ENCODE assay signal across 8 cellular contexts in genomic region chr11:62706841-62707240, GRCh38. TPM values are rescaled to one million over a fixed set of nuclear protein-coding genes. Genes with fewer than 3 reads are reported as not detected.
A peak's percentile ranks its signal among the peaks of the same experiment; 100 is the strongest.
DNase-seq lines count a peak whose midpoint lies in the region; ATAC-seq, FAIRE-seq and TF ChIP-seq lines count a peak whose summit lies in the region.

No MANE protein-coding gene starts in this region.

- DNase-seq in activated CD4-positive, alpha-beta T cell treated with anti-CD3 and anti-CD28 coated beads for 36 hours, result no peak
- no peak for DNase-seq in activated CD4-positive, alpha-beta T cell treated with anti-CD3 and anti-CD28 coated beads, Interleukin-2, amount 50 U/mL, for 1 hour
- DNase-seq in astrocyte (ENCODE audit: low read depth) (no peak), right lobe of liver (no peak), suprapubic skin (ENCODE audit: low spot score in 2 of 2) (no peak), AG20443 (ENCODE audit: low spot score) (no peak), GM13976 (ENCODE audit: low spot score) (no peak)

- FAIRE-seq in astrocyte (lab: Jason Lieb, UNC), result no peak

- no peaks in the 10 kb centered on the region for H3K9me3 Mint-ChIP-seq in activated CD4-positive, alpha-beta T cell treated with anti-CD3 and anti-CD28 coated beads for 36 hours (ENCODE audit: low read depth)
- no peaks in the 10 kb centered on the region for H3K9me3 Mint-ChIP-seq in astrocyte (ENCODE audit: unreplicated experiment)

- POLR2A ChIA-PET in activated CD4-positive, alpha-beta T cell treated with anti-CD3 and anti-CD28 coated beads for 36 hours (lab: Charles Lee), result interaction anchor here (0.6 to 3.2 kb wide), 9 partner anchors 27 to 149 kb away, joined by 4 to 16 read pairs (median 5); partner anchors contain the start of genes B3GAT3, C11orf98, CSKMT and LBHD1

- no peak for TF ChIP-seq EP300 in suprapubic skin (IDR thresholded peaks at IDR 0.05)

- TF ChIP-seq POLR2A in right lobe of liver (IDR thresholded peaks at IDR 0.05) (no peak), suprapubic skin (IDR thresholded peaks at IDR 0.05) (no peak)

- no peak overlapping the region for H3K27ac Mint-ChIP-seq in activated CD4-positive, alpha-beta T cell treated with anti-CD3 and anti-CD28 coated beads for 36 hours
- peak overlapping the region; percentile 93 for H3K27ac Mint-ChIP-seq in astrocyte (ENCODE audit: unreplicated experiment)

- H3K4me2 ChIP-seq in astrocyte (ENCODE audit: low read length), result peak overlapping the region; percentile 94

- in situ Hi-C loops in GM13976 (cut with MboI; ENCODE audit: low sequenced_read_pairs, unreplicated experiment), result no loop called here

- H3K36me3 ChIP-seq in astrocyte (ENCODE audit: insufficient read depth, low read length) (peaks cover 17% of the 10 kb centered on the region), right lobe of liver (peaks cover 0 to 17% (median 3%) of the 10 kb centered on the region in 4 donors), suprapubic skin (peaks cover 14% of the 10 kb centered on the region)

- H3K36me3 Mint-ChIP-seq in activated CD4-positive, alpha-beta T cell treated with anti-CD3 and anti-CD28 coated beads for 36 hours (ENCODE audit: low read depth), result peaks cover 40% of the 10 kb centered on the region
- peaks cover 15% of the 10 kb centered on the region for H3K36me3 Mint-ChIP-seq in astrocyte (ENCODE audit: low read depth, unreplicated experiment)

- H4K20me1 ChIP-seq in astrocyte (ENCODE audit: insufficient read depth, low read length), result no peaks in the 10 kb centered on the region

- H3K9me3 ChIP-seq in astrocyte (ENCODE audit: insufficient read depth, low read depth, low read length) (no peaks in the 10 kb centered on the region), right lobe of liver (no peaks in the 10 kb centered on the region), suprapubic skin (no peaks in the 10 kb centered on the region)

- TF ChIP-seq CTCF in astrocyte (IDR thresholded peaks at IDR 0.05; ENCODE audit: insufficient read depth, low read depth, low read length) (no peak), right lobe of liver (IDR thresholded peaks at IDR 0.05) (no peak), suprapubic skin (IDR thresholded peaks at IDR 0.05) (no peak), GM13976 (IDR thresholded peaks at IDR 0.05; ENCODE audit: borderline replicate concordance, control extremely low read depth, extremely low read depth, insufficient read depth, missing control alignments) (no peak)

- intact Hi-C loops in activated CD4-positive, alpha-beta T cell treated with anti-CD3 and anti-CD28 coated beads for 36 hours (cut with DNase I, micrococcal nuclease), result loop anchor here (1.0 to 5.0 kb wide), 9 partner anchors 28 to 125 kb away; partner anchors contain the start of genes C11orf98 (in 1 of the 2), CSKMT (in 1 of the 2), EML3 (in 1 of the 2) and LBHD1 (in 1 of the 2)
- intact Hi-C loops in right lobe of liver (cut with DNase I), result no loop called here

- ATAC-seq in activated CD4-positive, alpha-beta T cell treated with anti-CD3 and anti-CD28 coated beads for 36 hours, result no peak
- ATAC-seq in right lobe of liver, result no peak
- ATAC-seq in GM18858 (IDR thresholded peaks at IDR 0.05; ENCODE audit: unreplicated experiment), result no peak

- CTCF ChIA-PET in activated CD4-positive, alpha-beta T cell treated with anti-CD3 and anti-CD28 coated beads for 36 hours (lab: Charles Lee), result interaction anchor here (0.6 to 2.5 kb wide), 8 partner anchors 12 to 134 kb away, joined by 3 to 8 read pairs (median 4); partner anchors contain the start of genes C11orf98, CSKMT and HNRNPUL2

- H3K27me3 ChIP-seq in astrocyte (ENCODE audit: insufficient read depth, low read length), result no peaks in the 10 kb centered on the region
- no peaks in the 10 kb centered on the region for H3K27me3 ChIP-seq in right lobe of liver
- no peaks in the 10 kb centered on the region for H3K27me3 ChIP-seq in suprapubic skin

- peaks cover 5% of the 10 kb centered on the region for H3K79me2 ChIP-seq in astrocyte (ENCODE audit: insufficient read depth, low read length)

- H3K4me3 ChIP-seq in astrocyte (ENCODE audit: insufficient read depth, low read depth, low read length), result peak overlapping the region; percentile 59
- H3K4me3 ChIP-seq in right lobe of liver, result peak overlapping the region in 2 of 3 donors; percentile 59 to 70
- H3K4me3 ChIP-seq in suprapubic skin, result peak overlapping the region; percentile 63

- peak overlapping the region; percentile 82 for H3K4me3 Mint-ChIP-seq in activated CD4-positive, alpha-beta T cell treated with anti-CD3 and anti-CD28 coated beads for 36 hours
- peak overlapping the region; percentile 85 for H3K4me3 Mint-ChIP-seq in astrocyte (ENCODE audit: unreplicated experiment)

- no peaks in the 10 kb centered on the region for H3K27me3 Mint-ChIP-seq in activated CD4-positive, alpha-beta T cell treated with anti-CD3 and anti-CD28 coated beads for 36 hours
- H3K27me3 Mint-ChIP-seq in astrocyte (ENCODE audit: low read depth, unreplicated experiment), result no peaks in the 10 kb centered on the region

- H3K4me1 Mint-ChIP-seq in activated CD4-positive, alpha-beta T cell treated with anti-CD3 and anti-CD28 coated beads for 36 hours, result peaks cover 46% of the 10 kb centered on the region
- peaks cover 28% of the 10 kb centered on the region for H3K4me1 Mint-ChIP-seq in astrocyte (ENCODE audit: low read depth, unreplicated experiment)

- H3K9ac ChIP-seq in astrocyte (ENCODE audit: low read length), result peak overlapping the region; percentile 65

- WGBS in right lobe of liver (ENCODE audit: insufficient coverage, low coverage, low lambda C conversion rate, missing lambda C conversion rate), result 67% methylated on average over 5 of the region's 8 CpGs
- 80% methylated on average over 8 of the region's 8 CpGs for WGBS in suprapubic skin

- H3K4me1 ChIP-seq in astrocyte (ENCODE audit: insufficient read depth, low read length) (peaks cover 34% of the 10 kb centered on the region), right lobe of liver (peaks cover 0 to 35% (median 16%) of the 10 kb centered on the region in 4 donors), suprapubic skin (peaks cover 44% of the 10 kb centered on the region)

- peak overlapping the region; percentile 48 for H3K27ac ChIP-seq in astrocyte (ENCODE audit: low read depth, low read length)
- H3K27ac ChIP-seq in right lobe of liver, result peak overlapping the region in 2 of 3 donors; percentile 63 to 68
- H3K27ac ChIP-seq in suprapubic skin, result peak overlapping the region; percentile 71

- H2AFZ ChIP-seq in astrocyte (ENCODE audit: low read depth, low read length), result no peak overlapping the region

RNA-seq across cellular contexts. Expression of gene BSCL2, which starts 0.4 kb away (rescaled TPM):
- total RNA-seq in activated CD4-positive, alpha-beta T cell treated with anti-CD3 and anti-CD28 coated beads for 36 hours, result 10 to 100 TPM; 16.7 to 28.0 TPM
- total RNA-seq in astrocyte, result 51.1 and 55.0 TPM in 2 replicates
- total RNA-seq in right lobe of liver, result 10 to 100 TPM; 18.8 to 41.4 (median 34.3) TPM
- 10 to 100 TPM; 28.9 to 76.3 (median 59.3) TPM for total RNA-seq in suprapubic skin

RNA-seq across cellular contexts. Expression of gene GNG3, which starts 0.6 kb away (rescaled TPM):
- total RNA-seq in activated CD4-positive, alpha-beta T cell treated with anti-CD3 and anti-CD28 coated beads for 36 hours, result not detected
- total RNA-seq in astrocyte (0.46 TPM in 1 of 2 replicates, not detected in the other), right lobe of liver (not detected), suprapubic skin (under 1 TPM in 1 of 4 donors, not detected in 3; 0.68 TPM)

RNA-seq across cellular contexts. Expression of gene LRRN4CL, which starts 17.5 kb away (rescaled TPM):
- under 1 TPM in 1 of 2 experiments, not detected in 1; 0.16 TPM for total RNA-seq in activated CD4-positive, alpha-beta T cell treated with anti-CD3 and anti-CD28 coated beads for 36 hours
- total RNA-seq in astrocyte (0.17 and 0.43 TPM in 2 replicates), right lobe of liver (under 1 TPM in 1 of 6 experiments, not detected in 5; 0.12 TPM), suprapubic skin (1 to 10 TPM; 3.3 to 7.6 (median 5.9) TPM)

RNA-seq across cellular contexts. Expression of gene HNRNPUL2, which starts 20.4 kb away (rescaled TPM):
- total RNA-seq in activated CD4-positive, alpha-beta T cell treated with anti-CD3 and anti-CD28 coated beads for 36 hours, result 10 to 100 TPM; 48.7 to 59.6 TPM
- total RNA-seq in astrocyte (39.9 and 40.0 TPM in 2 replicates), right lobe of liver (10 to 100 TPM in 4 of 6 experiments, 1 to 10 TPM in 2; 7.9 to 17.1 (median 13.3) TPM), suprapubic skin (10 to 100 TPM; 21.1 to 51.5 (median 33.6) TPM)

RNA-seq across cellular contexts. Expression of gene TTC9C, which starts 21.4 kb away (rescaled TPM):
- total RNA-seq in activated CD4-positive, alpha-beta T cell treated with anti-CD3 and anti-CD28 coated beads for 36 hours, result 10 to 100 TPM; 40.8 to 54.1 TPM
- total RNA-seq in astrocyte, result 51.9 and 60.8 TPM in 2 replicates
- 10 to 100 TPM in 3 of 6 experiments, 1 to 10 TPM in 3; 8.5 to 13.3 (median 10.6) TPM for total RNA-seq in right lobe of liver
- total RNA-seq in suprapubic skin, result 10 to 100 TPM; 16.3 to 42.3 (median 31.7) TPM

Comparison
In these comparisons a context has a peak if more than half of its experiments do, and no peak if none do; other contexts are left out.
1. intact Hi-C loops: an anchor here in activated CD4-positive, alpha-beta T cell treated with anti-CD3 and anti-CD28 coated beads for 36 hours (1.0 to 5.0 kb wide); none called in right lobe of liver.